ENCODE assay signal across 8 cellular contexts in the genomic region with DNA sequence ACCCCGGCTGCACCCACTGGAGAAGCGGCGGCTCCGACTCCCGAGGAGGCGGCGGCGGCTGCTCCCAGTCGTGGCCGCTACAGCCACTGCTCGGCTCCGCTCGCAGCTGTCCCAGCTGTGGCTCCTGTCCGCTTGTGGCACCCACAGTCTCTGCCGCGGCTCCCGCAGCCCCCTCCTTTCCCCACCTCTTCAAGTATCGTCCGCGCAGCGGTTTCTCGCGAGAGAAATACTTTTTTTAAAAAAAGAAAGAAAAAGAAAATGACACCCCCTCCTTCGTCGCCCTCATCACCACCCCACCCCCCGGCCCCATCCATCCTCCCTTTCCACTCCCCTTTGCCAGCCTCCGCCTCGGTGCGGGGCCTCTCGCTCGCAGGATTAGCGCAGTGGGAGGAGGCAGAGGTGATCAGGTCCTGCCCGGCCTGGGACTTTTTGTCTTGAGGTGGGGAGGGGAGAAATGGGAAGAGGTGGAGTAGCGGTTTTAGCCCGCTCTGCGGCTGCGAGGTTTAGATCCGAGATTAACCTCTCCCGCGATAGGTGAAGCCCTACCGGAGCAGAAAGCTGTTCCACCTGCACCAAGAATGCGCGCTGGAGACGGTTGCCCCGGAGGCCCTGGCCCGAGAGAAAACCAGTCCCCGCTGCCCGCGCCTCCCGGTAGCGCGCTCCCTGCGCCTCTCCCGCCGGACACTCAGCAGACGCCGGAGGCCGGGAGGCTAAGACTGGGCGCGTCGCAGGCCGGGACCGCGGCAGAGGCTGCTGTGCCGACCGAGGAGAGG. TPM values are rescaled to one million over a fixed set of nuclear protein-coding genes. Genes with fewer than 3 reads are reported as not detected.
DNase-seq lines count a peak whose midpoint lies in the region; ATAC-seq and TF ChIP-seq lines count a peak whose summit lies in the region.

FBN1 (minus strand) TSS at position 152 of the 773 bp plus-strand sequence. CDS start 940 bp downstream, outside the sequence.

- DNase-seq in AG09309 (ENCODE audit: low read depth) = peak; percentile 72
- peak; percentile 1 for DNase-seq in NCI-H774 (lab: John Stamatoyannopoulos, UW)
- DNase-seq in cerebellum (ENCODE audit: low spot score) = no peak
- peak; percentile 86 for DNase-seq in islet precursor cell
- DNase-seq in activated effector memory CD4-positive, alpha-beta T cell treated with Interleukin-2 at 50 U/mL for 16 hours = no peak

- H3K9me3 ChIP-seq in skeletal muscle satellite cell (replicated peaks; ENCODE audit: low read length) = no peaks in the 10 kb centered on the region

- peak within 1 kb of the TSS; percentile 93 for H3K4me2 ChIP-seq in skeletal muscle satellite cell (ENCODE audit: low read length)

- peak within 1 kb of the TSS; percentile 64 for H3K4me3 ChIP-seq in AG09309 (ENCODE audit: control insufficient read depth, low read depth, low read length)
- H3K4me3 ChIP-seq in skeletal muscle satellite cell (ENCODE audit: low read length) = peak within 1 kb of the TSS; percentile 77

- ATAC-seq in GM18505 (IDR thresholded peaks at IDR 0.05; ENCODE audit: unreplicated experiment) = peak; percentile 70
- ATAC-seq in HG02798 (IDR thresholded peaks at IDR 0.05; ENCODE audit: poor library complexity, unreplicated experiment) = peak; percentile 64

- no peak for TF ChIP-seq CTCF in AG09309 (IDR thresholded peaks at IDR 0.05; ENCODE audit: control insufficient read depth, insufficient read depth, low read depth, low read length, missing control alignments)

- TF ChIP-seq POLR2A in GM18505 (IDR thresholded peaks at IDR 0.05; ENCODE audit: borderline replicate concordance, extremely low read depth, insufficient read depth, insufficient read length) = peak; percentile 65

- H3K9ac ChIP-seq in skeletal muscle satellite cell (ENCODE audit: low read depth, low read length) = peak within 1 kb of the TSS; percentile 89

- peaks cover 25% of the 10 kb centered on the region for H3K4me1 ChIP-seq in skeletal muscle satellite cell (ENCODE audit: control insufficient read depth, insufficient read depth, low read length)

- H3K36me3 ChIP-seq in skeletal muscle satellite cell (ENCODE audit: insufficient read depth, low read length) = peaks cover 27% of the 10 kb centered on the region

- no peaks in the 10 kb centered on the region for H3K27me3 ChIP-seq in skeletal muscle satellite cell (ENCODE audit: control insufficient read depth, insufficient read depth, low read length)

RNA-seq across cellular contexts. Expression of gene FBN1, which starts in this region (rescaled TPM):
- total RNA-seq in cerebellum = 38.6 TPM
- 1,022 and 1,293 TPM in 2 replicates for total RNA-seq in skeletal muscle satellite cell (2012; rRNA removed)

Comparison
In these comparisons a context has a peak if more than half of its experiments do, and no peak if none do; other contexts are left out.
1. DNase-seq: peak in AG09309 (single experiment), NCI-H774 (single experiment) and islet precursor cell (single experiment); none in cerebellum (single experiment) and activated effector memory CD4-positive, alpha-beta T cell treated with Interleukin-2 at 50 U/mL for 16 hours (single experiment).